Comparison of ENCODE assay signal across 21 cellular contexts in the genomic region with DNA sequence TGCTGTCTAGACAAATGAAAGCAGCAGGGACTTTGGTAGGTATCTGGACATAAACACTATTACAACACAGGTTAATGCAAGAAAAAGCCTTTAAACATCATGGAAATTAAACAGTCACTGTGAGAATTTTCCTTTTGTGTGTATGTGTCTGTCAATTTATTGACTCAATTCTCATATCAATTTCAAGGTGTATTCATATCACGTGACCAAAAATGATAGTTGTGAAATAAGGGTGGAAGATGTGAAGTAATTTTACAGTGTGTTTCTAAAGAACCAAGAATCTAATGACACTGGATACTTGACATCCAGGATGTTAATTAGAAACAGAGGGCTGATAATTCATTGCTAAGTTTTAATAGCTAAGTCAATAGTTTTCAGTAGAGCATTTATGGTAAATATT.
"Had no signal": no experiment of that assay in that cellular context is flagged by ENCODE, and none has a peak within 500 bp of the region (broad histone marks: within the 10 kb centered on the region; RNA-seq: fewer than 3 reads in every experiment).

No MANE protein-coding gene starts in this region.

- ATAC-seq: activated CD4-positive, CD25-positive, alpha-beta regulatory T cell treated with anti-CD3 and anti-CD28 coated beads, Interleukin-2, amount 50 U/mL, for 24 hours; natural killer cell treated with Interleukin-12 subunit alpha and Interleukin-12 subunit beta and Interleukin-15 and Interleukin-18, amount 100 ng/mL, for 72 hours; upper lobe of right lung had no signal

- H3K27me3 Mint-ChIP-seq: natural killer cell treated with Interleukin-12 subunit alpha and Interleukin-12 subunit beta and Interleukin-15 and Interleukin-18, amount 100 ng/mL, for 72 hours had no signal

- H3K9me3 ChIP-seq: right atrium auricular region, upper lobe of right lung had no signal

- H3K36me3 ChIP-seq: brain microvascular endothelial cell, right atrium auricular region, upper lobe of right lung had no signal

- H3K9me3 Mint-ChIP-seq: activated naive CD4-positive, alpha-beta T cell treated with anti-CD3 and anti-CD28 coated beads, Interleukin-2, amount 50 U/mL, for 72 hours; natural killer cell treated with Interleukin-12 subunit alpha and Interleukin-12 subunit beta and Interleukin-15 and Interleukin-18, amount 100 ng/mL, for 72 hours; T-helper 2 cell treated with Interferon-gamma antibody and Interleukin-4, amounts not matched to agents 5 μg/mL and 100 μg/mL, for 36 hours had no signal

- H3K36me3 Mint-ChIP-seq: natural killer cell treated with Interleukin-12 subunit alpha and Interleukin-12 subunit beta and Interleukin-15 and Interleukin-18, amount 100 ng/mL, for 72 hours had no signal

- H3K4me1 ChIP-seq: upper lobe of right lung had no signal

- H3K4me3 ChIP-seq: right atrium auricular region, skin epidermis, upper lobe of right lung had no signal

- H3K27ac ChIP-seq: brain microvascular endothelial cell, right atrium auricular region, skin epidermis, upper lobe of right lung had no signal

- DNase-seq: activated CD4-positive, alpha-beta T cell treated with anti-CD3 and anti-CD28 coated beads, Interleukin-2, amount 50 U/mL, for 4 hours; activated gamma-delta T cell; activated T-cell treated with anti-CD3 and anti-CD28 coated beads, Interleukin-2, amount 50 U/mL, for 1 hour; brain microvascular endothelial cell; cortex of kidney; effector CD8-positive, alpha-beta T cell; foreskin fibroblast; hypothalamus; kidney glomerular epithelial cell; mesenchymal stem cell; nucleus accumbens; stimulated activated CD4-positive, alpha-beta T cell treated with anti-CD3 and anti-CD28 coated beads, Interleukin-4, amount 100 ng/mL, for 24 hours; stimulated activated naive CD4-positive, alpha-beta T cell treated with Interleukin-2 at 50 U/mL for 16 hours; upper lobe of right lung had no signal

- H3K4me3 Mint-ChIP-seq: natural killer cell treated with Interleukin-12 subunit alpha and Interleukin-12 subunit beta and Interleukin-15 and Interleukin-18, amount 100 ng/mL, for 72 hours; T-helper 2 cell treated with Interferon-gamma antibody and Interleukin-4, amounts not matched to agents 5 μg/mL and 100 μg/mL, for 36 hours had no signal

- H3K27ac Mint-ChIP-seq: activated naive CD4-positive, alpha-beta T cell treated with anti-CD3 and anti-CD28 coated beads, Interleukin-2, amount 50 U/mL, for 72 hours; natural killer cell treated with Interleukin-12 subunit alpha and Interleukin-12 subunit beta and Interleukin-15 and Interleukin-18, amount 100 ng/mL, for 72 hours; T-helper 2 cell treated with Interferon-gamma antibody and Interleukin-4, amounts not matched to agents 5 μg/mL and 100 μg/mL, for 36 hours had no signal

- H3K27me3 ChIP-seq: brain microvascular endothelial cell, right atrium auricular region, upper lobe of right lung had no signal

- FAIRE-seq: endothelial cell of umbilical vein had no signal
